In the genomic region with DNA sequence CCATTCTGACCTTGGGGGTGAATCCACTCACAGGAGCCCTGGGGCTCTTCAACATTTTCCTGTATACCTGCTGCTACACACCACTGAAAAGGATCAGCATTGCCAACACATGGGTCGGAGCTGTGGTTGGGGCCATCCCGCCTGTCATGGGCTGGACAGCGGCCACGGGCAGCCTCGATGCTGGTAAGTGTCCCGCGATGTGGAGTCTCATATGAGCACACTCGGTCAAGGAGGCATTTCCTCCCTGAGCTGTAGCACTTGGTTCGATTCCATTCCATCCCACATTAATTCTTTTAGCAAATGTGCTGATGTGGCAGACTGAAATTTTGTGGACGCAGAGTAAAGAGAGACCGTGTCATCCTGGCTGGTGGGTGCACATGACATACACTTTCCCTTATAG, we compare ENCODE assay signal across 12 cellular contexts. TPM values are rescaled to one million over a fixed set of nuclear protein-coding genes. Genes with fewer than 3 reads are reported as not detected.
DNase-seq lines count a peak whose midpoint lies in the region; ATAC-seq and TF ChIP-seq lines count a peak whose summit lies in the region.
"Not testable (repeated sequence)": the region's sequence is repeated elsewhere in the genome, so short reads cannot be mapped to it uniquely, and the experiment has no call there.
"Had no signal": no experiment of that assay in that cellular context is flagged by ENCODE, and none has a peak within 500 bp of the region (broad histone marks: within the 10 kb centered on the region; RNA-seq: fewer than 3 reads in every experiment).

No MANE protein-coding gene starts in this region.

- not testable (repeated sequence) for H3K27me3 ChIP-seq in BLaER1; DOHH2 (ENCODE audit: control insufficient read depth, low read length); naive thymus-derived CD4-positive, alpha-beta T cell (ENCODE audit: control insufficient read depth in 2 of 2, insufficient read depth in 2 of 2, low read length in 2 of 2)

- H3K4me3 Mint-ChIP-seq in T-cell, result peak overlapping the region in 1 of 3 donors; percentile 51
- H3K4me3 Mint-ChIP-seq in activated CD4-positive, alpha-beta memory T cell treated with anti-CD3 and anti-CD28 coated beads for 36 hours, result peak overlapping the region; percentile 39
- H3K4me3 Mint-ChIP-seq in activated T-helper 1 cell treated with anti-CD3 and anti-CD28 coated beads, Interleukin-12 subunit alpha, Interleukin-12 subunit beta, Interleukin-2, Interleukin-4 antibody, amounts not matched to agents 30 ng/mL and 10 ng/mL and 1 ng/mL, durations not matched to agents 14 hours and 24 hours and 36 hours, result peak overlapping the region; percentile 53
- peak overlapping the region; percentile 59 for H3K4me3 Mint-ChIP-seq in activated naive CD8-positive, alpha-beta T cell treated with anti-CD3 and anti-CD28 coated beads, Interleukin-2, amount 10 ng/mL, durations not matched to agents 7 days and 5 days
- peak overlapping the region in 7 of 10 donors; percentile 17 to 67 (median 55) for H3K4me3 Mint-ChIP-seq in naive thymus-derived CD4-positive, alpha-beta T cell
- peak overlapping the region; percentile 40 to 59 for H3K4me3 Mint-ChIP-seq in stimulated activated naive CD8-positive, alpha-beta T cell treated with anti-CD3 and anti-CD28 coated beads, Interleukin-15, amount 100 ng/mL, for 72 hours

- not testable (repeated sequence) for H3K27me3 Mint-ChIP-seq in T-cell; activated CD4-positive, alpha-beta memory T cell treated with anti-CD3 and anti-CD28 coated beads for 36 hours; activated T-helper 1 cell treated with anti-CD3 and anti-CD28 coated beads, Interleukin-12 subunit alpha, Interleukin-12 subunit beta, Interleukin-2, Interleukin-4 antibody, amounts not matched to agents 30 ng/mL and 10 ng/mL and 1 ng/mL, durations not matched to agents 14 hours and 24 hours and 36 hours (ENCODE audit: insufficient read depth); activated naive CD8-positive, alpha-beta T cell treated with anti-CD3 and anti-CD28 coated beads, Interleukin-2, amount 10 ng/mL, durations not matched to agents 7 days and 5 days; naive thymus-derived CD4-positive, alpha-beta T cell; stimulated activated naive CD8-positive, alpha-beta T cell treated with anti-CD3 and anti-CD28 coated beads, Interleukin-15, amount 100 ng/mL, for 72 hours

- H3K4me2 ChIP-seq in BLaER1 (peak overlapping the region; percentile 59), DOHH2 (ENCODE audit: low read length) (peak overlapping the region; percentile 45; the same call in 1 of the 2 replicates)

- H3K9me3 Mint-ChIP-seq in T-cell; activated CD4-positive, alpha-beta memory T cell treated with anti-CD3 and anti-CD28 coated beads for 36 hours; activated T-helper 1 cell treated with anti-CD3 and anti-CD28 coated beads, Interleukin-12 subunit alpha, Interleukin-12 subunit beta, Interleukin-2, Interleukin-4 antibody, amounts not matched to agents 30 ng/mL and 10 ng/mL and 1 ng/mL, durations not matched to agents 14 hours and 24 hours and 36 hours; activated naive CD8-positive, alpha-beta T cell treated with anti-CD3 and anti-CD28 coated beads, Interleukin-2, amount 10 ng/mL, durations not matched to agents 7 days and 5 days; naive thymus-derived CD4-positive, alpha-beta T cell; stimulated activated naive CD8-positive, alpha-beta T cell treated with anti-CD3 and anti-CD28 coated beads, Interleukin-15, amount 100 ng/mL, for 72 hours: not testable (repeated sequence)

- H3K4me3 ChIP-seq in BLaER1; DOHH2 (ENCODE audit: low read length); naive thymus-derived CD4-positive, alpha-beta T cell (ENCODE audit: low read length): not testable (repeated sequence)

- H3K27ac Mint-ChIP-seq in T-cell, result peak overlapping the region; percentile 80 to 87
- peak overlapping the region; percentile 71 for H3K27ac Mint-ChIP-seq in activated CD4-positive, alpha-beta memory T cell treated with anti-CD3 and anti-CD28 coated beads for 36 hours
- H3K27ac Mint-ChIP-seq in activated T-helper 1 cell treated with anti-CD3 and anti-CD28 coated beads, Interleukin-12 subunit alpha, Interleukin-12 subunit beta, Interleukin-2, Interleukin-4 antibody, amounts not matched to agents 30 ng/mL and 10 ng/mL and 1 ng/mL, durations not matched to agents 14 hours and 24 hours and 36 hours, result peak overlapping the region; percentile 83
- H3K27ac Mint-ChIP-seq in activated naive CD8-positive, alpha-beta T cell treated with anti-CD3 and anti-CD28 coated beads, Interleukin-2, amount 10 ng/mL, durations not matched to agents 7 days and 5 days, result peak overlapping the region; percentile 50
- peak overlapping the region in 7 of 9 donors; percentile 75 to 94 (median 84) for H3K27ac Mint-ChIP-seq in naive thymus-derived CD4-positive, alpha-beta T cell
- H3K27ac Mint-ChIP-seq in stimulated activated naive CD8-positive, alpha-beta T cell treated with anti-CD3 and anti-CD28 coated beads, Interleukin-15, amount 100 ng/mL, for 72 hours, result peak overlapping the region in 1 of 2 donors; percentile 11

- H3K9me3 ChIP-seq in BLaER1; DOHH2 (ENCODE audit: control insufficient read depth, insufficient read depth, low read length); naive thymus-derived CD4-positive, alpha-beta T cell (ENCODE audit: control insufficient read depth in 2 of 3, low read length in 3 of 3): not testable (repeated sequence)

- POLR2A ChIA-PET in T-cell (lab: Charles Lee); activated CD4-positive, alpha-beta memory T cell treated with anti-CD3 and anti-CD28 coated beads for 36 hours (lab: Charles Lee); activated naive CD8-positive, alpha-beta T cell treated with anti-CD3 and anti-CD28 coated beads, Interleukin-2, amount 10 ng/mL, durations not matched to agents 7 days and 5 days (lab: Charles Lee): not testable (repeated sequence)
- POLR2A ChIA-PET in naive thymus-derived CD4-positive, alpha-beta T cell (lab: Charles Lee), result interaction anchor here (1.2 kb wide), 1 partner anchor 9 kb away, joined by 3 read pairs; no protein-coding TSS in a partner anchor

- H4K20me1 ChIP-seq in BLaER1, result peaks cover 73% of the 10 kb centered on the region
- H4K20me1 ChIP-seq in DOHH2 (ENCODE audit: control insufficient read depth, insufficient read depth, low read depth, low read length), result not testable (repeated sequence)

- ATAC-seq in T-cell (replicated peaks in 1 of 4); activated naive CD8-positive, alpha-beta T cell treated with anti-CD3 and anti-CD28 coated beads, Interleukin-2, amount 10 ng/mL, durations not matched to agents 7 days and 5 days (ENCODE audit: low read depth); naive thymus-derived CD4-positive, alpha-beta T cell; stimulated activated naive CD8-positive, alpha-beta T cell treated with anti-CD3 and anti-CD28 coated beads, Interleukin-15, amount 100 ng/mL, for 72 hours: not testable (repeated sequence)

- H3K79me2 ChIP-seq in DOHH2 (ENCODE audit: control insufficient read depth, low read length), result not testable (repeated sequence)

- CTCF ChIA-PET in T-cell (lab: Charles Lee); activated CD4-positive, alpha-beta memory T cell treated with anti-CD3 and anti-CD28 coated beads for 36 hours (lab: Charles Lee); naive thymus-derived CD4-positive, alpha-beta T cell (lab: Charles Lee): not testable (repeated sequence)

- H3K36me3 Mint-ChIP-seq in T-cell; activated CD4-positive, alpha-beta memory T cell treated with anti-CD3 and anti-CD28 coated beads for 36 hours: not testable (repeated sequence)
- peaks cover 22% of the 10 kb centered on the region for H3K36me3 Mint-ChIP-seq in activated T-helper 1 cell treated with anti-CD3 and anti-CD28 coated beads, Interleukin-12 subunit alpha, Interleukin-12 subunit beta, Interleukin-2, Interleukin-4 antibody, amounts not matched to agents 30 ng/mL and 10 ng/mL and 1 ng/mL, durations not matched to agents 14 hours and 24 hours and 36 hours (ENCODE audit: low read depth)
- H3K36me3 Mint-ChIP-seq in activated naive CD8-positive, alpha-beta T cell treated with anti-CD3 and anti-CD28 coated beads, Interleukin-2, amount 10 ng/mL, durations not matched to agents 7 days and 5 days, result peaks cover 26% of the 10 kb centered on the region
- H3K36me3 Mint-ChIP-seq in naive thymus-derived CD4-positive, alpha-beta T cell, result peaks cover 0 to 38% (median 0%) of the 10 kb centered on the region in 5 donors

- H3F3A ChIP-seq in DOHH2 (ENCODE audit: control insufficient read depth, insufficient read depth), result not testable (repeated sequence)

- not testable (repeated sequence) for TF ChIP-seq CTCF in DOHH2 (IDR thresholded peaks at IDR 0.05; ENCODE audit: low read depth, low read length, poor library complexity, severe bottlenecking)

- H3K4me1 ChIP-seq in BLaER1 (peaks cover 42% of the 10 kb centered on the region), DOHH2 (ENCODE audit: control insufficient read depth, low read length) (peaks cover 49% of the 10 kb centered on the region)
- peaks cover 38 to 39% of the 10 kb centered on the region in 2 donors for H3K4me1 ChIP-seq in naive thymus-derived CD4-positive, alpha-beta T cell (ENCODE audit: control insufficient read depth in 2 of 2, insufficient read depth in 2 of 2, low read length in 2 of 2)

- not testable (repeated sequence) for H3K9me2 ChIP-seq in DOHH2 (replicated peaks; ENCODE audit: control insufficient read depth, low read length)

- DNase-seq in T-cell; activated CD4-positive, alpha-beta memory T cell treated with anti-CD3 and anti-CD28 coated beads for 36 hours; activated T-helper 1 cell treated with anti-CD3 and anti-CD28 coated beads, Interleukin-12 subunit alpha, Interleukin-12 subunit beta, Interleukin-2, Interleukin-4 antibody, amounts not matched to agents 30 ng/mL and 10 ng/mL and 1 ng/mL, durations not matched to agents 14 hours and 24 hours and 36 hours (ENCODE audit: low spot score); activated naive CD8-positive, alpha-beta T cell treated with anti-CD3 and anti-CD28 coated beads, Interleukin-2, amount 10 ng/mL, durations not matched to agents 7 days and 5 days; naive thymus-derived CD4-positive, alpha-beta T cell; stimulated activated naive CD8-positive, alpha-beta T cell treated with anti-CD3 and anti-CD28 coated beads, Interleukin-15, amount 100 ng/mL, for 72 hours: not testable (repeated sequence)

- intact Hi-C loops in activated CD4-positive, alpha-beta memory T cell treated with anti-CD3 and anti-CD28 coated beads for 36 hours (cut with micrococcal nuclease); activated T-helper 1 cell treated with anti-CD3 and anti-CD28 coated beads, Interleukin-12 subunit alpha, Interleukin-12 subunit beta, Interleukin-2, Interleukin-4 antibody, amounts not matched to agents 30 ng/mL and 10 ng/mL and 1 ng/mL, durations not matched to agents 14 hours and 24 hours and 36 hours (cut with micrococcal nuclease); naive thymus-derived CD4-positive, alpha-beta T cell (cut with micrococcal nuclease): not testable (repeated sequence)

- peaks cover 52 to 70% (median 67%) of the 10 kb centered on the region in 3 donors for H3K4me1 Mint-ChIP-seq in T-cell
- peaks cover 56% of the 10 kb centered on the region for H3K4me1 Mint-ChIP-seq in activated CD4-positive, alpha-beta memory T cell treated with anti-CD3 and anti-CD28 coated beads for 36 hours (ENCODE audit: low read depth)
- peaks cover 65% of the 10 kb centered on the region for H3K4me1 Mint-ChIP-seq in activated T-helper 1 cell treated with anti-CD3 and anti-CD28 coated beads, Interleukin-12 subunit alpha, Interleukin-12 subunit beta, Interleukin-2, Interleukin-4 antibody, amounts not matched to agents 30 ng/mL and 10 ng/mL and 1 ng/mL, durations not matched to agents 14 hours and 24 hours and 36 hours (ENCODE audit: low read depth)
- H3K4me1 Mint-ChIP-seq in activated naive CD8-positive, alpha-beta T cell treated with anti-CD3 and anti-CD28 coated beads, Interleukin-2, amount 10 ng/mL, durations not matched to agents 7 days and 5 days, result peaks cover 49% of the 10 kb centered on the region
- H3K4me1 Mint-ChIP-seq in naive thymus-derived CD4-positive, alpha-beta T cell, result peaks cover 42 to 77% (median 59%) of the 10 kb centered on the region in 7 donors
- peaks cover 66% of the 10 kb centered on the region for H3K4me1 Mint-ChIP-seq in stimulated activated naive CD8-positive, alpha-beta T cell treated with anti-CD3 and anti-CD28 coated beads, Interleukin-15, amount 100 ng/mL, for 72 hours

- not testable (repeated sequence) for H3K9ac ChIP-seq in BLaER1

- not testable (repeated sequence) for H3K27ac ChIP-seq in BLaER1; DOHH2 (ENCODE audit: low read depth, low read length); naive thymus-derived CD4-positive, alpha-beta T cell (ENCODE audit: low read depth, low read length)

- H3K36me3 ChIP-seq in BLaER1; DOHH2 (ENCODE audit: control insufficient read depth, low read length); naive thymus-derived CD4-positive, alpha-beta T cell (ENCODE audit: control insufficient read depth in 2 of 3, insufficient read depth in 3 of 3, low read length in 3 of 3): not testable (repeated sequence)

RNA-seq across cellular contexts. Expression of a gene that starts 44.6 kb away (rescaled TPM):
- total RNA-seq in T-cell, result not detected
- not detected for total RNA-seq in activated CD4-positive, alpha-beta memory T cell treated with anti-CD3 and anti-CD28 coated beads for 36 hours
- not detected in 2 replicates for total RNA-seq in activated T-helper 1 cell treated with anti-CD3 and anti-CD28 coated beads, Interleukin-12 subunit alpha, Interleukin-12 subunit beta, Interleukin-2, Interleukin-4 antibody, amounts not matched to agents 30 ng/mL and 10 ng/mL and 1 ng/mL, durations not matched to agents 14 hours and 24 hours and 36 hours
- not detected for total RNA-seq in activated naive CD8-positive, alpha-beta T cell treated with anti-CD3 and anti-CD28 coated beads, Interleukin-2, amount 10 ng/mL, durations not matched to agents 7 days and 5 days
- total RNA-seq in naive thymus-derived CD4-positive, alpha-beta T cell, result not detected
- under 1 TPM in 1 of 2 donors, not detected in 1; 0.98 TPM for polyA plus RNA-seq in naive thymus-derived CD4-positive, alpha-beta T cell
- total RNA-seq: H4, HT1080, NCI-H460, PC-9 had no signal
